In the genomic region with DNA sequence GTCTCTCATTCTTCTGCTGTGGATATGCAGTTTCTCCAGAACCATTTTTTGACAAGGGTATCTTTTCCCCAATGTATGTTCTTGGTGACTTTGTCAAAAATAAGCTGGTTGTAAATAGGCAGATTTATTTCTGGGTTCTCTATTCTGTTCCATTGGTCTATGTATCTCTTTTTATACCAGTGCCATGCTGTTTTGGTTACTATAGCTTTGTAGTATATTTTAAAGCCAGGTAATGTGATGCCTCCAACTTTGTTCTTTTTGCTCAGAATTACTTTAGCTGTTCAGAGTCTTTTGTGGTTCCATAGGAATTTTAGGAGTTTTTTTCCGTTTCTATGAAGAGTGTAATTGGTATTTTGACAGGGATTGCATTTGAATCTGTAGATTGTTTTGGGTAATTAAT, we compare ENCODE assay signal across 34 cellular contexts. TPM values are rescaled to one million over a fixed set of nuclear protein-coding genes. Genes with fewer than 3 reads are reported as not detected.
"Had no signal": no experiment of that assay in that cellular context is flagged by ENCODE, and none has a peak within 500 bp of the region (broad histone marks: within the 10 kb centered on the region; RNA-seq: fewer than 3 reads in every experiment).

No MANE protein-coding gene starts in this region.

- H3K27ac ChIP-seq: adrenal gland, ascending aorta, body of pancreas, brain microvascular endothelial cell, breast epithelium, cardiac muscle cell had no signal

- H3K27me3 ChIP-seq: ascending aorta, body of pancreas, brain microvascular endothelial cell, breast epithelium had no signal

- H3K4me3 ChIP-seq: adrenal gland, ascending aorta, body of pancreas, breast epithelium, cardiac muscle cell had no signal

- FAIRE-seq: bronchial epithelial cell had no signal

- H3K36me3 ChIP-seq: adrenal gland, ascending aorta, brain microvascular endothelial cell, breast epithelium, cardiac muscle cell had no signal

- H3K4me1 ChIP-seq: adrenal gland, ascending aorta, body of pancreas, breast epithelium had no signal

- ATAC-seq: activated naive CD4-positive, alpha-beta T cell treated with anti-CD3 and anti-CD28 coated beads, Interleukin-2, amount 50 U/mL, for 72 hours; activated naive CD8-positive, alpha-beta T cell treated with anti-CD3 and anti-CD28 coated beads, Interleukin-2, amount 50 U/mL, for 24 hours; activated T-cell treated with anti-CD3 and anti-CD28 coated beads, Interleukin-2, amount 50 U/mL, for 4 hours; activated T-cell treated with anti-CD3 and anti-CD28 coated beads, Interleukin-2, amount 50 U/mL, for 72 hours; activated T-helper 17 cell treated with anti-CD3 and anti-CD28 coated beads, Interleukin-2, amount 50 U/mL, for 72 hours; body of pancreas had no signal

- DNase-seq: activated effector memory CD4-positive, alpha-beta T cell treated with anti-CD3 and anti-CD28 coated beads, Interleukin-2, amount 50 U/mL, for 16 hours; activated effector memory CD4-positive, alpha-beta T cell treated with Interleukin-2 at 50 U/mL for 16 hours; activated gamma-delta T cell; activated gamma-delta T cell treated with Interleukin-2 at 50 U/mL for 16 hours; activated naive CD4-positive, alpha-beta T cell; activated naive CD4-positive, alpha-beta T cell treated with anti-CD3 and anti-CD28 coated beads for 36 hours; activated naive CD4-positive, alpha-beta T cell treated with anti-CD3 and anti-CD28 coated beads, Interleukin-2, amount 10 ng/mL, durations not matched to agents 7 days and 5 days; activated naive CD4-positive, alpha-beta T cell treated with anti-CD3 and anti-CD28 coated beads, Interleukin-2, amount 50 U/mL, for 16 hours; activated naive CD4-positive, alpha-beta T cell treated with Interleukin-2 at 50 U/mL for 16 hours; activated naive CD8-positive, alpha-beta T cell treated with anti-CD3 and anti-CD28 coated beads for 36 hours; activated naive CD8-positive, alpha-beta T cell treated with anti-CD3 and anti-CD28 coated beads, Interleukin-2, amount 10 ng/mL, durations not matched to agents 7 days and 5 days; activated naive CD8-positive, alpha-beta T cell treated with anti-CD3 and anti-CD28 coated beads, Interleukin-2, amount 50 U/mL, for 24 hours; activated T-cell treated with anti-CD3 and anti-CD28 coated beads, Interleukin-2, amount 50 U/mL, for 24 hours; activated T-cell treated with anti-CD3 and anti-CD28 coated beads, Interleukin-2, amount 50 U/mL, for 4 hours; activated T-cell treated with anti-CD3 and anti-CD28 coated beads, Interleukin-2, amount 50 U/mL, for 48 hours; activated T-cell treated with anti-CD3 and anti-CD28 coated beads, Interleukin-2, amount 50 U/mL, for 72 hours; adrenal gland; amniotic stem cell; amygdala; anterior cingulate cortex; aorta; body of pancreas; brain microvascular endothelial cell; caudate nucleus; central memory CD4-positive, alpha-beta T cell; cerebellar nuclear complex had no signal

- H3K9me3 ChIP-seq: adrenal gland, ascending aorta, body of pancreas, breast epithelium had no signal

RNA-seq across cellular contexts. Expression of a gene that starts 12.4 kb away (rescaled TPM):
- total RNA-seq: activated naive CD4-positive, alpha-beta T cell treated with anti-CD3 and anti-CD28 coated beads for 36 hours; activated naive CD8-positive, alpha-beta T cell treated with anti-CD3 and anti-CD28 coated beads for 36 hours; activated T-cell treated with anti-CD3 and anti-CD28 coated beads, Interleukin-2, amount 50 U/mL, for 4 hours; adrenal gland; aorta; ascending aorta; astrocyte; body of pancreas; breast epithelium; bronchial epithelial cell; cardiac muscle cell; chondrocyte had no signal
- polyA plus RNA-seq: adrenal gland, aorta, cardiac muscle cell had no signal
